Comparison of ENCODE assay signal across 2 cellular contexts in genomic region chr21:43053112-43053511, GRCh38. TPM values are rescaled to one million over a fixed set of nuclear protein-coding genes. Genes with fewer than 3 reads are reported as not detected.
"Had no signal": no experiment of that assay in that cellular context is flagged by ENCODE, and none has a peak within 500 bp of the region (broad histone marks: within the 10 kb centered on the region; RNA-seq: fewer than 3 reads in every experiment).

No MANE protein-coding gene starts in this region.

RNA-seq across cellular contexts. Expression of gene CBS, which starts 22.5 kb away (rescaled TPM):
- total RNA-seq: HT-29 had no signal
- polyA plus RNA-seq: IgD-negative memory B cell had no signal
